Comparison of ENCODE assay signal across 4 cellular contexts in genomic region chr2:30507460-30507859, GRCh38.
DNase-seq lines count a peak whose midpoint lies in the region; ATAC-seq, FAIRE-seq and TF ChIP-seq lines count a peak whose summit lies in the region.
"Not testable (repeated sequence)": the region's sequence is repeated elsewhere in the genome, so short reads cannot be mapped to it uniquely, and the experiment has no call there.

No MANE protein-coding gene starts in this region.

- POLR2A ChIA-PET in A549 (lab: Yijun Ruan, JAX); HEK293 (lab: Yijun Ruan, JAX); K562 (lab: Yijun Ruan, JAX): not testable (repeated sequence)

- not testable (repeated sequence) for H3K27ac ChIP-seq in A549; HEK293 (ENCODE audit: extremely low read depth, low read depth, low read length); K562 (ENCODE audit: extremely low read depth, low read depth, low read length)

- not testable (repeated sequence) for TF ChIP-seq CTCF in A549 (IDR thresholded peaks at IDR 0.05); HEK293 (tag by site-specific recombination; IDR thresholded peaks at IDR 0.05); K562 (IDR thresholded peaks at IDR 0.05 in 2 of 3, conservative IDR thresholded peaks at IDR 0.05 in 1 of 3; ENCODE audit: insufficient read depth in 2 of 3, low read depth in 1 of 3, low read length in 3 of 3)

- peaks cover 11% of the 10 kb centered on the region for H4K20me1 ChIP-seq in K562 (replicated peaks; ENCODE audit: control insufficient read depth, insufficient read depth, low read length)

- intact Hi-C loops in K562 (cut with micrococcal nuclease): not testable (repeated sequence)

- CTCF ChIA-PET in A549 (lab: Yijun Ruan, JAX) (interaction anchor here (1.7 kb wide), 1 partner anchor 200 kb away, joined by 3 read pairs; no protein-coding TSS in a partner anchor), HEK293 (lab: Yijun Ruan, JAX) (interaction anchor here (0.7 kb wide), 1 partner anchor 39 kb away, joined by 3 read pairs; no protein-coding TSS in a partner anchor)
- CTCF ChIA-PET in K562 (lab: Yijun Ruan, JAX; ENCODE audit: low intra/inter-chr PET ratio): not testable (repeated sequence)

- H3K4me1 Mint-ChIP-seq in stimulated activated naive B cell treated with anti-CD40 and anti-IgM and Interleukin-4, amounts not matched to agents 10 μg/mL and 1 μg/mL and 100 μg/mL, for 72 hours: peaks cover 24 to 60% of the 10 kb centered on the region in 2 donors

- not testable (repeated sequence) for DNase-seq in A549 (ENCODE audit: low read depth in 1 of 2, low spot score in 1 of 2); K562 (ENCODE audit: extremely low read depth in 1 of 4, low spot score in 3 of 4); stimulated activated naive B cell treated with anti-CD40 and anti-IgM and Interleukin-4, amounts not matched to agents 10 μg/mL and 1 μg/mL and 100 μg/mL, for 72 hours

- ATAC-seq in A549; K562; stimulated activated naive B cell treated with anti-CD40 and anti-IgM and Interleukin-4, amounts not matched to agents 10 μg/mL and 1 μg/mL and 100 μg/mL, for 72 hours (replicated peaks): not testable (repeated sequence)

- H3K27me3 Mint-ChIP-seq in stimulated activated naive B cell treated with anti-CD40 and anti-IgM and Interleukin-4, amounts not matched to agents 10 μg/mL and 1 μg/mL and 100 μg/mL, for 72 hours: not testable (repeated sequence)

- H2AFZ ChIP-seq in K562 (ENCODE audit: low read depth, low read length): not testable (repeated sequence)

- H3K79me2 ChIP-seq in K562 (ENCODE audit: control insufficient read depth, insufficient read depth, low read length): peaks cover 51% of the 10 kb centered on the region

- not testable (repeated sequence) for H3K9ac ChIP-seq in K562 (ENCODE audit: insufficient read depth in 1 of 2, low read depth in 2 of 2, low read length in 2 of 2)

- not testable (repeated sequence) for BruUV-seq in K562 (replicated peaks; lab: Mats Ljungman, UMichigan)

- not testable (repeated sequence) for TF ChIP-seq POLR2A in A549 (IDR thresholded peaks at IDR 0.05; ENCODE audit: low read length); K562 (conservative IDR thresholded peaks at IDR 0.05)

- H3K4me3 Mint-ChIP-seq in stimulated activated naive B cell treated with anti-CD40 and anti-IgM and Interleukin-4, amounts not matched to agents 10 μg/mL and 1 μg/mL and 100 μg/mL, for 72 hours: not testable (repeated sequence)

- not testable (repeated sequence) for TF ChIP-seq RAD21 in A549 (conservative IDR thresholded peaks at IDR 0.05 in 1 of 2, IDR thresholded peaks at IDR 0.05 in 1 of 2); K562 (CRISPR knock-in tag; conservative IDR thresholded peaks at IDR 0.05 in 1 of 2, IDR thresholded peaks at IDR 0.05 in 1 of 2)

- H3K4me3 ChIP-seq in A549; HEK293 (ENCODE audit: low read depth, low read length); K562: not testable (repeated sequence)

- H3K36me3 Mint-ChIP-seq in stimulated activated naive B cell treated with anti-CD40 and anti-IgM and Interleukin-4, amounts not matched to agents 10 μg/mL and 1 μg/mL and 100 μg/mL, for 72 hours: peaks cover 8 to 18% of the 10 kb centered on the region in 2 donors

- H3K9me3 Mint-ChIP-seq in stimulated activated naive B cell treated with anti-CD40 and anti-IgM and Interleukin-4, amounts not matched to agents 10 μg/mL and 1 μg/mL and 100 μg/mL, for 72 hours: not testable (repeated sequence)

- 97% methylated on average over 1 of the region's 1 CpG for whole genome bisulfite sequencing in A549 (ENCODE audit: missing lambda C conversion rate)
- 75% methylated on average over 1 of the region's 1 CpG for WGBS in K562 (ENCODE audit: insufficient coverage, low coverage, missing lambda C conversion rate)

- not testable (repeated sequence) for H3K27me3 ChIP-seq in K562 (ENCODE audit: control insufficient read depth in 2 of 2, insufficient read depth in 2 of 2, low read length in 2 of 2)

- in situ Hi-C loops in K562 (cut with MboI): not testable (repeated sequence)

- H3K4me1 ChIP-seq in A549 (peaks cover 40% of the 10 kb centered on the region), HEK293 (ENCODE audit: control insufficient read depth, insufficient read depth, low read length) (peaks cover 37% of the 10 kb centered on the region), K562 (replicated peaks in 1 of 2; ENCODE audit: control insufficient read depth in 2 of 2, insufficient read depth in 2 of 2, low read length in 2 of 2) (peaks cover 3 to 13% of the 10 kb centered on the region in 2 experiments; a peak in 3 of 5 replicates)

- not testable (repeated sequence) for H3K9me1 ChIP-seq in K562 (ENCODE audit: control insufficient read depth, insufficient read depth, low read length)

- peak overlapping the region; percentile 28 for H3K27ac Mint-ChIP-seq in stimulated activated naive B cell treated with anti-CD40 and anti-IgM and Interleukin-4, amounts not matched to agents 10 μg/mL and 1 μg/mL and 100 μg/mL, for 72 hours

- H3K36me3 ChIP-seq in HEK293 (ENCODE audit: control insufficient read depth in 2 of 2, insufficient read depth in 1 of 2, low read length in 2 of 2); K562 (ENCODE audit: control insufficient read depth, insufficient read depth, low read length): not testable (repeated sequence)

- FAIRE-seq in A549 (lab: Jason Lieb, UNC); K562 (lab: Jason Lieb, UNC): not testable (repeated sequence)

- peaks cover 14% of the 10 kb centered on the region; the same call in 1 of the 3 replicates for H3K9me3 ChIP-seq in A549
- H3K9me3 ChIP-seq in HEK293 (ENCODE audit: control insufficient read depth, insufficient read depth, low read depth, low read length); K562 (replicated peaks; ENCODE audit: control insufficient read depth, insufficient read depth, low read depth, low read length): not testable (repeated sequence)

- H3K4me2 ChIP-seq in A549; K562 (ENCODE audit: insufficient read depth, low read length): not testable (repeated sequence)

- not testable (repeated sequence) for TF ChIP-seq EP300 in A549 (IDR thresholded peaks at IDR 0.05); K562 (IDR thresholded peaks at IDR 0.05; ENCODE audit: low read length)

TF ChIP-seq in A549, 52 proteins besides CTCF, POLR2A, EP300 and RAD21:
- peak; percentile 47; the same call in 1 of the 2 replicates for TF ChIP-seq KDM1A (IDR thresholded peaks at IDR 0.05; ENCODE audit: low read depth)

TF ChIP-seq in HEK293, 187 proteins besides CTCF, POLR2A, EP300 and RAD21:
- TF ChIP-seq ZNF580 (tag by site-specific recombination; IDR thresholded peaks at IDR 0.05) (0 out of 2 replicates have a peak, but pooled peaks have one; percentile 31), ZNF146 (tag by site-specific recombination; IDR thresholded peaks at IDR 0.05) (peak; percentile 87)

TF ChIP-seq in K562, 482 proteins besides CTCF, POLR2A, EP300 and RAD21:
- TF ChIP-seq KDM1A (IDR thresholded peaks at IDR 0.05): 0 out of 4 replicates have a peak, but pooled peaks of 1 of the 2 experiments have one; percentile 8
- TF ChIP-seq ZNF146 (CRISPR knock-in tag; IDR thresholded peaks at IDR 0.05; ENCODE audit: unreplicated experiment): peak; percentile 91
- TF ChIP-seq RBM25 (IDR thresholded peaks at IDR 0.05; ENCODE audit: low read depth, low read length, severe bottlenecking): peak; percentile 63
- TF ChIP-seq BCOR (IDR thresholded peaks at IDR 0.05): peak; percentile 36; the same call in 1 of the 2 replicates
